1 cellular context compared by ENCODE assay signal in genomic region chr1:171506525-171507304, GRCh38.
A peak's percentile ranks its signal among the peaks of the same experiment; 100 is the strongest.
TF ChIP-seq lines count a peak whose summit lies in the region.

No MANE protein-coding gene starts in this region.

TF ChIP-seq in HEK293, 187 proteins besides CTCF, POLR2A, EP300 and RAD21 (continued from another document):
- TF ChIP-seq, protein P1, sequence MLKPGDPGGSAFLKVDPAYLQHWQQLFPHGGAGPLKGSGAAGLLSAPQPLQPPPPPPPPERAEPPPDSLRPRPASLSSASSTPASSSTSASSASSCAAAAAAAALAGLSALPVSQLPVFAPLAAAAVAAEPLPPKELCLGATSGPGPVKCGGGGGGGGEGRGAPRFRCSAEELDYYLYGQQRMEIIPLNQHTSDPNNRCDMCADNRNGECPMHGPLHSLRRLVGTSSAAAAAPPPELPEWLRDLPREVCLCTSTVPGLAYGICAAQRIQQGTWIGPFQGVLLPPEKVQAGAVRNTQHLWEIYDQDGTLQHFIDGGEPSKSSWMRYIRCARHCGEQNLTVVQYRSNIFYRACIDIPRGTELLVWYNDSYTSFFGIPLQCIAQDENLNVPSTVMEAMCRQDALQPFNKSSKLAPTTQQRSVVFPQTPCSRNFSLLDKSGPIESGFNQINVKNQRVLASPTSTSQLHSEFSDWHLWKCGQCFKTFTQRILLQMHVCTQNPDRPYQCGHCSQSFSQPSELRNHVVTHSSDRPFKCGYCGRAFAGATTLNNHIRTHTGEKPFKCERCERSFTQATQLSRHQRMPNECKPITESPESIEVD (tag by site-specific recombination; IDR thresholded peaks at IDR 0.05), result 0 out of 2 replicates have a peak, but pooled peaks have one; percentile 21
- TF ChIP-seq WT1 (tag by site-specific recombination; IDR thresholded peaks at IDR 0.05) (peak; percentile 63), ZNF23 (tag by site-specific recombination; IDR thresholded peaks at IDR 0.05; ENCODE audit: borderline replicate concordance) (no peak), ZNF114 (tag by site-specific recombination; IDR thresholded peaks at IDR 0.05) (no peak), ZNF121 (tag by site-specific recombination; IDR thresholded peaks at IDR 0.05) (peak; percentile 44; the same call in 1 of the 2 replicates), GLIS1 (tag by site-specific recombination; IDR thresholded peaks at IDR 0.05) (peak; percentile 44; the same call in 1 of the 2 replicates), EGR2 (tag by site-specific recombination; IDR thresholded peaks at IDR 0.05; ENCODE audit: low read depth) (0 out of 2 replicates have a peak, but pooled peaks have one; percentile 6), ZXDB (tag by site-specific recombination; IDR thresholded peaks at IDR 0.05) (no peak), ZSCAN30 (tag by site-specific recombination; IDR thresholded peaks at IDR 0.05) (0 out of 2 replicates have a peak, but pooled peaks have one; percentile 37), IKZF3 (tag by site-specific recombination; IDR thresholded peaks at IDR 0.05) (peak; percentile 68), ZNF621 (tag by site-specific recombination; IDR thresholded peaks at IDR 0.05) (no peak), ELK4 (IDR thresholded peaks at IDR 0.05; ENCODE audit: borderline replicate concordance, low read depth, low read length) (no peak), ZNF133 (tag by site-specific recombination; IDR thresholded peaks at IDR 0.05) (no peak), ZNF248 (tag by site-specific recombination; IDR thresholded peaks at IDR 0.05) (no peak), ZNF664 (tag by site-specific recombination; IDR thresholded peaks at IDR 0.05) (peak; percentile 80), ZNF416 (tag by site-specific recombination; IDR thresholded peaks at IDR 0.05) (no peak), TCF7L2 (IDR thresholded peaks at IDR 0.05; ENCODE audit: borderline replicate concordance, low read depth, low read length) (peak; percentile 58), ZNF362 (tag by site-specific recombination; IDR thresholded peaks at IDR 0.05) (0 out of 2 replicates have a peak, but pooled peaks have one; percentile 26), ZNF19 (tag by site-specific recombination; IDR thresholded peaks at IDR 0.05; ENCODE audit: low read depth) (no peak), ZNF221 (tag by site-specific recombination; IDR thresholded peaks at IDR 0.05; ENCODE audit: borderline replicate concordance) (no peak)
- TF ChIP-seq, protein P2, sequence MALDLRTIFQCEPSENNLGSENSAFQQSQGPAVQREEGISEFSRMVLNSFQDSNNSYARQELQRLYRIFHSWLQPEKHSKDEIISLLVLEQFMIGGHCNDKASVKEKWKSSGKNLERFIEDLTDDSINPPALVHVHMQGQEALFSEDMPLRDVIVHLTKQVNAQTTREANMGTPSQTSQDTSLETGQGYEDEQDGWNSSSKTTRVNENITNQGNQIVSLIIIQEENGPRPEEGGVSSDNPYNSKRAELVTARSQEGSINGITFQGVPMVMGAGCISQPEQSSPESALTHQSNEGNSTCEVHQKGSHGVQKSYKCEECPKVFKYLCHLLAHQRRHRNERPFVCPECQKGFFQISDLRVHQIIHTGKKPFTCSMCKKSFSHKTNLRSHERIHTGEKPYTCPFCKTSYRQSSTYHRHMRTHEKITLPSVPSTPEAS (tag by site-specific recombination; IDR thresholded peaks at IDR 0.05), result peak; percentile 78
- TF ChIP-seq, protein P3, sequence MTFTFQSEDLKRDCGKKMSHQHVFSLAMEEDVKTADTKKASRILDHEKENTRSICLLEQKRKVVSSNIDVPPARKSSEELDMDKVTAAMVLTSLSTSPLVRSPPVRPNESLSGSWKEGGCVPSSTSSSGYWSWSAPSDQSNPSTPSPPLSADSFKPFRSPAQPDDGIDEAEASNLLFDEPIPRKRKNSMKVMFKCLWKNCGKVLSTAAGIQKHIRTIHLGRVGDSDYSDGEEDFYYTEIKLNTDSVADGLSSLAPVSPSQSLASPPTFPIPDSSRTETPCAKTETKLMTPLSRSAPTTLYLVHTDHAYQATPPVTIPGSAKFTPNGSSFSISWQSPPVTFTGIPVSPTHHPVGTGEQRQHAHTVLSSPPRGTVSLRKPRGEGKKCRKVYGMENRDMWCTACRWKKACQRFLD (tag by site-specific recombination; IDR thresholded peaks at IDR 0.05), result no peak
- TF ChIP-seq, protein P4, sequence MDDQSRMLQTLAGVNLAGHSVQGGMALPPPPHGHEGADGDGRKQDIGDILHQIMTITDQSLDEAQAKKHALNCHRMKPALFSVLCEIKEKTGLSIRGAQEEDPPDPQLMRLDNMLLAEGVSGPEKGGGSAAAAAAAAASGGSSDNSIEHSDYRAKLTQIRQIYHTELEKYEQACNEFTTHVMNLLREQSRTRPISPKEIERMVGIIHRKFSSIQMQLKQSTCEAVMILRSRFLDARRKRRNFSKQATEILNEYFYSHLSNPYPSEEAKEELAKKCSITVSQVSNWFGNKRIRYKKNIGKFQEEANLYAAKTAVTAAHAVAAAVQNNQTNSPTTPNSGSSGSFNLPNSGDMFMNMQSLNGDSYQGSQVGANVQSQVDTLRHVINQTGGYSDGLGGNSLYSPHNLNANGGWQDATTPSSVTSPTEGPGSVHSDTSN (CRISPR knock-in tag; IDR thresholded peaks at IDR 0.05), result no peak
